In the genomic region with DNA sequence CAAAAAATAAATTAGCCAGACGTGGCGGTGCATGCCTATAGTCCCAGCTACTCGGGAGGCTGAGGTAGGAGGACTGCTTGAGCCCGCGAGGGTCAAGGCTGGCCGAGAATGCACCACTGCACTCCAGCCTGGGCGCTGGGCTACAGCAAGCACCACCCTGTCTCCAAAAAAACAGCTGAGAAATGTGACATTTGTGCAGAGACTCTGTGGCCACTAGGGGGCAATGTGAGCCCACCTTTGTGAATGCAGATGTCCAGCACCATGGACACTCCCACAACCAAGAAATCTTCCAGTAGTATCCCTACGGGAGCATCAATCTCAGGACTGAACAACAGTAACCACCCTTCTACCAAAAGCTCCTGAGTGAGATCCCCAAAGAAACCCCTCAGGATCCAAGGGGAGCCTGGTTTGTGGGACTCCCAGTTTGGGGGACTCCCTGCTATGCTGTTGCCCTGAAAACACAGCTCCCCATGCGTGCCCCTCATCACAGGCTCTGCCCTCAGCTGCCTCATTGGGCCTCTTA, we compare ENCODE assay signal across 2 cellular contexts.
TF ChIP-seq lines count a peak whose summit lies in the region.

No MANE protein-coding gene starts in this region.

TF ChIP-seq in HEK293T, 16 proteins besides CTCF, POLR2A, EP300 and RAD21:
- TF ChIP-seq TARDBP (IDR thresholded peaks at IDR 0.05) (no peak), ZNF384 (IDR thresholded peaks at IDR 0.05) (peak; percentile 39; the same call in 1 of the 2 replicates)

TF ChIP-seq in GM12878, 131 proteins besides CTCF, POLR2A, EP300 and RAD21 (continues in another document):
- TF ChIP-seq GATAD2B (conservative IDR thresholded peaks at IDR 0.05; ENCODE audit: low read depth) (no peak), RELA (IDR thresholded peaks at IDR 0.05; ENCODE audit: borderline replicate concordance, partially characterized antibody) (peak; percentile 54), HDAC2 (IDR thresholded peaks at IDR 0.05) (no peak), ASH2L (IDR thresholded peaks at IDR 0.05; ENCODE audit: borderline replicate concordance, low read depth) (no peak), SMARCA5 (IDR thresholded peaks at IDR 0.05) (peak; percentile 61; the same call in 1 of the 2 replicates), USF1 (IDR thresholded peaks at IDR 0.05; ENCODE audit: borderline replicate concordance, extremely low read length, insufficient read depth, low read depth, low read length) (no peak), CHD1 (IDR thresholded peaks at IDR 0.05; ENCODE audit: low read depth, low read length) (no peak), EGR1 (IDR thresholded peaks at IDR 0.05; ENCODE audit: borderline replicate concordance in 1 of 2, low read depth in 2 of 2, low read length in 2 of 2) (no peak), PAX8 (IDR thresholded peaks at IDR 0.05) (no peak), RUNX3 (IDR thresholded peaks at IDR 0.05; ENCODE audit: low read length) (no peak), NFYA (IDR thresholded peaks at IDR 0.05; ENCODE audit: borderline replicate concordance, low read depth, low read length) (no peak), NKRF (conservative IDR thresholded peaks at IDR 0.05) (no peak), BCL11A (IDR thresholded peaks at IDR 0.05; ENCODE audit: low read depth, low read length) (no peak), ZNF384 (IDR thresholded peaks at IDR 0.05; ENCODE audit: borderline replicate concordance, low read depth, low read length) (no peak), SMAD1 (IDR thresholded peaks at IDR 0.05; ENCODE audit: low read depth, partially characterized antibody) (no peak), SIN3A (IDR thresholded peaks at IDR 0.05; ENCODE audit: low read depth, low read length) (no peak), RELB (IDR thresholded peaks at IDR 0.05; ENCODE audit: low read depth) (no peak), IKZF1 (conservative IDR thresholded peaks at IDR 0.05) (0 out of 2 replicates have a peak, but pooled peaks have one; percentile 39), SP1 (IDR thresholded peaks at IDR 0.05; ENCODE audit: low read depth, low read length) (no peak), CREB1 (IDR thresholded peaks at IDR 0.05; ENCODE audit: low read depth) (no peak), ZBTB33 (IDR thresholded peaks at IDR 0.05) (no peak), YBX1 (IDR thresholded peaks at IDR 0.05) (no peak), MLLT1 (IDR thresholded peaks at IDR 0.05) (no peak), REST (IDR thresholded peaks at IDR 0.05; ENCODE audit: low read depth, low read length) (peak; percentile 75), SREBF2 (IDR thresholded peaks at IDR 0.05; ENCODE audit: low read length) (no peak), PRDM15 (CRISPR knock-in tag; IDR thresholded peaks at IDR 0.05) (no peak), TAF1 (IDR thresholded peaks at IDR 0.05; ENCODE audit: borderline replicate concordance, low read depth, low read length) (no peak), ZNF207 (IDR thresholded peaks at IDR 0.05; ENCODE audit: borderline replicate concordance) (no peak), SPI1 (IDR thresholded peaks at IDR 0.05; ENCODE audit: borderline replicate concordance, insufficient read depth, low read depth, low read length) (no peak), POLR2AphosphoS5 (IDR thresholded peaks at IDR 0.05; ENCODE audit: low read length) (no peak), CBX3 (IDR thresholded peaks at IDR 0.05; ENCODE audit: borderline replicate concordance, low read depth) (no peak)
- TF ChIP-seq, protein P1, sequence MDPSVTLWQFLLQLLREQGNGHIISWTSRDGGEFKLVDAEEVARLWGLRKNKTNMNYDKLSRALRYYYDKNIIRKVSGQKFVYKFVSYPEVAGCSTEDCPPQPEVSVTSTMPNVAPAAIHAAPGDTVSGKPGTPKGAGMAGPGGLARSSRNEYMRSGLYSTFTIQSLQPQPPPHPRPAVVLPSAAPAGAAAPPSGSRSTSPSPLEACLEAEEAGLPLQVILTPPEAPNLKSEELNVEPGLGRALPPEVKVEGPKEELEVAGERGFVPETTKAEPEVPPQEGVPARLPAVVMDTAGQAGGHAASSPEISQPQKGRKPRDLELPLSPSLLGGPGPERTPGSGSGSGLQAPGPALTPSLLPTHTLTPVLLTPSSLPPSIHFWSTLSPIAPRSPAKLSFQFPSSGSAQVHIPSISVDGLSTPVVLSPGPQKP (IDR thresholded peaks at IDR 0.05; ENCODE audit: low read depth, low read length): no peak
- TF ChIP-seq, protein P2, sequence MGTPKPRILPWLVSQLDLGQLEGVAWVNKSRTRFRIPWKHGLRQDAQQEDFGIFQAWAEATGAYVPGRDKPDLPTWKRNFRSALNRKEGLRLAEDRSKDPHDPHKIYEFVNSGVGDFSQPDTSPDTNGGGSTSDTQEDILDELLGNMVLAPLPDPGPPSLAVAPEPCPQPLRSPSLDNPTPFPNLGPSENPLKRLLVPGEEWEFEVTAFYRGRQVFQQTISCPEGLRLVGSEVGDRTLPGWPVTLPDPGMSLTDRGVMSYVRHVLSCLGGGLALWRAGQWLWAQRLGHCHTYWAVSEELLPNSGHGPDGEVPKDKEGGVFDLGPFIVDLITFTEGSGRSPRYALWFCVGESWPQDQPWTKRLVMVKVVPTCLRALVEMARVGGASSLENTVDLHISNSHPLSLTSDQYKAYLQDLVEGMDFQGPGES (IDR thresholded peaks at IDR 0.05): no peak
